ENCODE assay signal across 14 cellular contexts in the genomic region with DNA sequence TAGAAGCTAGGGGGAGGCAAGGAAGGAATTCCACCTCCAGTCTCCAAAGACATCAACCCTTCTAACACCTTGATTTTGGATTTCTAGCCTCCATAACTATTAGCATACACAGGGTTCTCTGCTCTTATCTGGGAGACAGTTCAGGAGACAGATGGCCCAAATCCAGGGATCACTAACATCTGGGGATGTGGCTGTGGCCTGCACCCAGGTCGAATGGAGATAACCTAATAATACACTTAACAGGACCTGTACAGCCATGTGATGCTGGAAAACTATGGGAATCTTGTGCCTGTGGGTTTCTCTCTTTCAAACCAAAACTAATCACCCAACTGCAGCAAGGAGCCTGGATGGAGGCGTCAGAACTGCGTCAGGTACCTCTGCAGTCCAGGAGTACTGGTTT.
"Had no signal": no experiment of that assay in that cellular context is flagged by ENCODE, and none has a peak within 500 bp of the region (broad histone marks: within the 10 kb centered on the region; RNA-seq: fewer than 3 reads in every experiment).

No MANE protein-coding gene starts in this region.

- ATAC-seq: gastroesophageal sphincter had no signal

- H3K9me3 Mint-ChIP-seq: activated naive CD4-positive, alpha-beta T cell treated with anti-CD3 and anti-CD28 coated beads, Interleukin-2, amount 50 U/mL, for 24 hours had no signal

- H3K36me3 ChIP-seq: uterus had no signal

- DNase-seq: activated CD4-positive, alpha-beta T cell treated with anti-CD3 and anti-CD28 coated beads for 1 hour; activated CD4-positive, alpha-beta T cell treated with anti-CD3 and anti-CD28 coated beads, Interleukin-2, amount 50 U/mL, for 4 hours; activated effector memory CD4-positive, alpha-beta T cell treated with Interleukin-2 at 50 U/mL for 16 hours; activated T-cell treated with anti-CD3 and anti-CD28 coated beads, Interleukin-2, amount 50 U/mL, for 1 hour; adrenal gland; midbrain; stimulated activated CD4-positive, alpha-beta T cell treated with anti-CD3 and anti-CD28 coated beads, Interleukin-4, amount 100 ng/mL, for 24 hours; stimulated activated naive CD4-positive, alpha-beta T cell; tibial artery; uterus had no signal

- H3K27ac Mint-ChIP-seq: activated naive CD4-positive, alpha-beta T cell treated with anti-CD3 and anti-CD28 coated beads, Interleukin-2, amount 50 U/mL, for 24 hours; T-helper 2 cell treated with Interferon-gamma antibody and Interleukin-4, amounts not matched to agents 5 μg/mL and 100 μg/mL, for 36 hours had no signal

- H3K4me3 ChIP-seq: adrenal gland, gastroesophageal sphincter, skin epidermis, tibial artery, uterus had no signal

- H3K27ac ChIP-seq: adrenal gland, gastroesophageal sphincter, skin epidermis, tibial artery, uterus had no signal

- H3K27me3 ChIP-seq: adrenal gland, gastroesophageal sphincter, tibial artery, uterus had no signal

- H3K27me3 Mint-ChIP-seq: activated naive CD4-positive, alpha-beta T cell treated with anti-CD3 and anti-CD28 coated beads, Interleukin-2, amount 50 U/mL, for 24 hours had no signal

- H3K4me3 Mint-ChIP-seq: activated naive CD4-positive, alpha-beta T cell treated with anti-CD3 and anti-CD28 coated beads, Interleukin-2, amount 50 U/mL, for 24 hours; T-helper 2 cell treated with Interferon-gamma antibody and Interleukin-4, amounts not matched to agents 5 μg/mL and 100 μg/mL, for 36 hours had no signal

- H3K9me3 ChIP-seq: adrenal gland, gastroesophageal sphincter, tibial artery, uterus had no signal
